In the genomic region with DNA sequence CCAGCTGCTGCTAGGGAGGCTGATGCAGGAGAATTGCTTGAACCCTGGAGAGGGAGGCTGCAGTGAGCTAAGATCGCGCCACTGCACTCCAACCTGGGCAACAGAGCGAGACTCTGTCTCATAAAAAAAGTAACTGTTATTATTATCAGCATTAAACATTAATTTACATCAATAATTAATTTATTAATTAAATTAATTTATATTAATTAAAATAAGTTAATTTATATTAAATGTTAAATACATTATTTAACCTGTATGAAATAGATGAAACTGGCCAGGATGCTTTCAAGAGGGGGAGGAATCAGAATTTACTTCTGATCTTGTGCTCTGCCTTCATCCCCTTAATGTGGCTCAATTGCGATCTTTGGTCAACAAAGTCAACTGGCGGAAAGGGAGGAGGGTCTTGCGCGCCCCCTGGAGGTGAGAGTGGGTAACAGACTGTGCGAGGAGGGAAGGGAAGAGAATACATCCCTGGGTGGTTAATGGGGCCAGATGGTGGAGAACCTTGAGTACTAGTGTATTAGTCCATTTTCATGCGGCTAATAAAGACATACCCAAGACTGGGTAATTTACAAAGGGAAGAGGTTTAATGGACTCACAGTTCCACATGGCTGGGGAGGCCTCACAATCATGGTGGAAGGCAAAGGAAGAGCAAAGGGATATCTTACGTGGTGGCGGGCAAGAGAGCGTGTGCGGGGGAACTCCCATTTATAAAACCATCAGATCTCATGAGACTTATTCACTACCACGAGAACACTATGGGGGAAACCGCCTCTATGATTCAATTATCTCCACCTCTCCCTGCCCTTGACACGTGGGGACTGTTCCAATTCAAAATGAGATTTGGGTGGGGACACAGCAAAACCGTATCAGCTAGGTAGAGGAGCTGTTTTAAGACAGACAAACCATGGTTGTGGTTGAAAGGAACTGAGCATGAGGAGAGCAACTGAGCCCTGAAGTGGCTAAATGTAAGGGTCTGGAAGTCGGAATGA, we compare ENCODE assay signal across 9 cellular contexts. TPM values are rescaled to one million over a fixed set of nuclear protein-coding genes. Genes with fewer than 3 reads are reported as not detected.
DNase-seq lines count a peak whose midpoint lies in the region; ATAC-seq and TF ChIP-seq lines count a peak whose summit lies in the region.
"Had no signal": no experiment of that assay in that cellular context is flagged by ENCODE, and none has a peak within 500 bp of the region (broad histone marks: within the 10 kb centered on the region; RNA-seq: fewer than 3 reads in every experiment).

No MANE protein-coding gene starts in this region.

- H3K4me3 ChIP-seq in AG09309 (ENCODE audit: control insufficient read depth, low read depth, low read length) (no peak overlapping the region), Panc1 (ENCODE audit: low read depth in 2 of 2, low read length in 2 of 2) (no peak overlapping the region), osteoblast (ENCODE audit: insufficient read depth, low read length) (no peak overlapping the region), tibial nerve (no peak overlapping the region)
- H3K4me3 ChIP-seq: skin epidermis had no signal

- TF ChIP-seq POLR2A in tibial nerve (IDR thresholded peaks at IDR 0.05): no peak

- peaks cover 4% of the 10 kb centered on the region for H3K4me1 Mint-ChIP-seq in activated T-cell treated with anti-CD3 and anti-CD28 coated beads, Interleukin-2, amount 50 U/mL, for 4 hours (ENCODE audit: low read depth)

- H3K36me3 ChIP-seq in Panc1 (ENCODE audit: control insufficient read depth, insufficient read depth, low read length) (no peaks in the 10 kb centered on the region), osteoblast (ENCODE audit: insufficient read depth, low read length) (no peaks in the 10 kb centered on the region), tibial nerve (no peaks in the 10 kb centered on the region)

- H3K27me3 ChIP-seq in Panc1 (ENCODE audit: control insufficient read depth, insufficient read depth, low read length): no peaks in the 10 kb centered on the region
- no peaks in the 10 kb centered on the region for H3K27me3 ChIP-seq in osteoblast (ENCODE audit: insufficient read depth, low read length)
- no peaks in the 10 kb centered on the region for H3K27me3 ChIP-seq in tibial nerve

- intact Hi-C loops in Panc1 (cut with micrococcal nuclease; ENCODE audit: unreplicated experiment): loop anchor here (5.0 kb wide), 2 partner anchors 247 to 362 kb away; no protein-coding TSS in a partner anchor

- H3K4me1 ChIP-seq in Panc1 (ENCODE audit: control insufficient read depth, insufficient read depth, low read length): no peaks in the 10 kb centered on the region
- H3K4me1 ChIP-seq in osteoblast (ENCODE audit: insufficient read depth, low read length): no peaks in the 10 kb centered on the region
- peaks cover 0 to 15% (median 0%) of the 10 kb centered on the region in 4 donors for H3K4me1 ChIP-seq in tibial nerve

- H3K79me2 ChIP-seq in osteoblast (ENCODE audit: insufficient read depth, low read length): no peaks in the 10 kb centered on the region

- BruUV-seq in Panc1 (replicated peaks; lab: Mats Ljungman, UMichigan): no TSS peak

- TF ChIP-seq CTCF in AG09309 (IDR thresholded peaks at IDR 0.05; ENCODE audit: control insufficient read depth, insufficient read depth, low read depth, low read length, missing control alignments) (peak; percentile 85), Panc1 (IDR thresholded peaks at IDR 0.05) (peak; percentile 89), osteoblast (IDR thresholded peaks at IDR 0.05; ENCODE audit: extremely low read depth, low read depth, low read length) (peak; percentile 91), tibial nerve (IDR thresholded peaks at IDR 0.05) (peak; percentile 67 to 87 (median 70))

- no peak overlapping the region for H3K4me2 ChIP-seq in osteoblast (ENCODE audit: insufficient read depth, low read length)

- no peaks in the 10 kb centered on the region for H3K9me3 Mint-ChIP-seq in activated T-cell treated with anti-CD3 and anti-CD28 coated beads, Interleukin-2, amount 50 U/mL, for 4 hours

- POLR2A ChIA-PET in Panc1 (lab: Charles Lee): no interaction called here

- H3K36me3 Mint-ChIP-seq in activated T-cell treated with anti-CD3 and anti-CD28 coated beads, Interleukin-2, amount 50 U/mL, for 4 hours (ENCODE audit: insufficient read depth): no peaks in the 10 kb centered on the region

- CTCF ChIA-PET in Panc1 (lab: Charles Lee): no interaction called here

- H3K9me3 ChIP-seq in Panc1 (ENCODE audit: control insufficient read depth, insufficient read depth, low read depth, low read length): no peaks in the 10 kb centered on the region
- H3K9me3 ChIP-seq in osteoblast (ENCODE audit: low read depth, low read length): no peaks in the 10 kb centered on the region
- no peaks in the 10 kb centered on the region for H3K9me3 ChIP-seq in tibial nerve

- DNase-seq in AG09309 (ENCODE audit: low read depth) (no peak), GOT3 (lab: John Stamatoyannopoulos, UW) (peak; percentile 27), Panc1 (ENCODE audit: low read depth, low spot score) (peak; percentile 8), fibroblast of the conjunctiva (ENCODE audit: low read depth) (peak; percentile 39), osteoblast (ENCODE audit: insufficient read length, low spot score, missing footprints) (peak; percentile 90), tibial nerve (ENCODE audit: low spot score in 2 of 2) (peak; percentile 33 to 65)
- DNase-seq in activated T-cell treated with anti-CD3 and anti-CD28 coated beads, Interleukin-2, amount 50 U/mL, for 4 hours: peak; percentile 73

- no peaks in the 10 kb centered on the region for H4K20me1 ChIP-seq in osteoblast (ENCODE audit: insufficient read depth, low read length)

- H3K27me3 Mint-ChIP-seq in activated T-cell treated with anti-CD3 and anti-CD28 coated beads, Interleukin-2, amount 50 U/mL, for 4 hours (ENCODE audit: low read depth): peaks cover 6% of the 10 kb centered on the region

- TF ChIP-seq EP300 in tibial nerve (IDR thresholded peaks at IDR 0.05): no peak

- no peak overlapping the region for H2AFZ ChIP-seq in osteoblast (ENCODE audit: low read length)

- no peak overlapping the region for H3K4me3 Mint-ChIP-seq in activated T-cell treated with anti-CD3 and anti-CD28 coated beads, Interleukin-2, amount 50 U/mL, for 4 hours

- no peak overlapping the region for H3K27ac ChIP-seq in Panc1 (ENCODE audit: low read length)
- no peak overlapping the region for H3K27ac ChIP-seq in osteoblast (ENCODE audit: low read depth, low read length)
- H3K27ac ChIP-seq in tibial nerve: no peak overlapping the region
- H3K27ac ChIP-seq: skin epidermis had no signal

- ATAC-seq in Panc1: peak; percentile 69; the same call in 1 of the 2 replicates
- ATAC-seq in activated T-cell treated with anti-CD3 and anti-CD28 coated beads, Interleukin-2, amount 50 U/mL, for 4 hours: peak; percentile 79 to 80
- ATAC-seq in HG02840 (IDR thresholded peaks at IDR 0.05; ENCODE audit: low FRiP score, unreplicated experiment): no peak

- in situ Hi-C loops in Panc1 (cut with HindIII; ENCODE audit: low pct_unique_long_range_greater_than_20kb, low sequenced_read_pairs): no loop called here

- 57 to 62% methylated on average over 18 of the region's 18 CpGs for WGBS in tibial nerve, 2 donors

RNA-seq across cellular contexts. Expression of a gene that starts 15.7 kb away (rescaled TPM):
- total RNA-seq in Panc1 (2021; ENCODE audit: unreplicated experiment) (12.5 TPM), osteoblast (21.4 and 31.2 TPM in 2 replicates), tibial nerve (10 to 100 TPM; 10.4 to 18.9 (median 16.0) TPM)
- polyA plus RNA-seq in Panc1 (2012; ENCODE audit: insufficient read length): 5.8 TPM
- 1 to 10 TPM; 5.8 to 8.6 (median 8.2) TPM for total RNA-seq in activated T-cell treated with anti-CD3 and anti-CD28 coated beads, Interleukin-2, amount 50 U/mL, for 4 hours
